ENCODE assay signal across 8 cellular contexts in genomic region chr10:12333382-12334185, GRCh38. TPM values are rescaled to one million over a fixed set of nuclear protein-coding genes. Genes with fewer than 3 reads are reported as not detected.
DNase-seq lines count a peak whose midpoint lies in the region; ATAC-seq and TF ChIP-seq lines count a peak whose summit lies in the region.

No MANE protein-coding gene starts in this region.

- H3K36me3 ChIP-seq in prostate gland, result no peaks in the 10 kb centered on the region
- H3K36me3 ChIP-seq in neural progenitor cell, result no peaks in the 10 kb centered on the region

- H4K20me1 ChIP-seq in neural progenitor cell (ENCODE audit: low read depth), result no peaks in the 10 kb centered on the region

- no peaks in the 10 kb centered on the region for H3F3A ChIP-seq in neural progenitor cell (ENCODE audit: low read depth)

- peak overlapping the region; percentile 22 for H3K4me3 ChIP-seq in fibroblast of the aortic adventitia (ENCODE audit: low read depth, low read length)
- H3K4me3 ChIP-seq in prostate gland, result no peak overlapping the region
- no peak overlapping the region for H3K4me3 ChIP-seq in neural progenitor cell

- H3K4me1 Mint-ChIP-seq in neural progenitor cell, result peaks cover 18% of the 10 kb centered on the region

- H3K9me3 ChIP-seq in prostate gland (no peaks in the 10 kb centered on the region), neural progenitor cell (ENCODE audit: low read depth) (no peaks in the 10 kb centered on the region)

- no peak overlapping the region for H3K4me2 ChIP-seq in neural progenitor cell

- H3K79me2 ChIP-seq in neural progenitor cell (ENCODE audit: low read depth), result no peaks in the 10 kb centered on the region

- H3K27ac ChIP-seq in VCaP (peak overlapping the region; percentile 42), prostate gland (peak overlapping the region in 1 of 2 donors; percentile 36), neural progenitor cell (no peak overlapping the region)

- H3K9ac ChIP-seq in neural progenitor cell, result no peak overlapping the region

- peak; percentile 56 for ATAC-seq in HG02571 (IDR thresholded peaks at IDR 0.05; ENCODE audit: unreplicated experiment)

- no peaks in the 10 kb centered on the region for H3K9me3 Mint-ChIP-seq in neural progenitor cell

- no peak overlapping the region for H2AFZ ChIP-seq in neural progenitor cell (replicated peaks)

- no peak for TF ChIP-seq POLR2A in prostate gland (IDR thresholded peaks at IDR 0.05)

- 24% methylated on average over 15 of the region's 15 CpGs for WGBS in prostate gland

- DNase-seq in activated effector memory CD4-positive, alpha-beta T cell treated with anti-CD3 and anti-CD28 coated beads, Interleukin-2, amount 50 U/mL, for 16 hours, result peak; percentile 79
- no peak for DNase-seq in activated effector memory CD4-positive, alpha-beta T cell treated with Interleukin-2 at 50 U/mL for 16 hours
- peak; percentile 2 for DNase-seq in NCI-H128 (lab: John Stamatoyannopoulos, UW; ENCODE audit: unreplicated experiment)
- peak; percentile 93 for DNase-seq in fibroblast of the aortic adventitia (ENCODE audit: low read depth)
- peak; percentile 42 for DNase-seq in prostate gland (ENCODE audit: low spot score)
- DNase-seq in neural progenitor cell (ENCODE audit: low spot score), result no peak

- H3K27me3 Mint-ChIP-seq in neural progenitor cell (ENCODE audit: insufficient read depth, low read depth), result peaks cover 5% of the 10 kb centered on the region

- H3K4me3 Mint-ChIP-seq in neural progenitor cell, result no peak overlapping the region

- H3K36me3 Mint-ChIP-seq in neural progenitor cell, result no peaks in the 10 kb centered on the region

- TF ChIP-seq CTCF in VCaP (conservative IDR thresholded peaks at IDR 0.05) (no peak), fibroblast of the aortic adventitia (IDR thresholded peaks at IDR 0.05; ENCODE audit: insufficient read depth, low read length) (no peak), prostate gland (IDR thresholded peaks at IDR 0.05) (no peak), neural progenitor cell (IDR thresholded peaks at IDR 0.05) (no peak)

- H3K27me3 ChIP-seq in prostate gland (replicated peaks; ENCODE audit: insufficient read depth), result no peaks in the 10 kb centered on the region
- H3K27me3 ChIP-seq in neural progenitor cell, result no peaks in the 10 kb centered on the region

- H3K4me1 ChIP-seq in prostate gland (replicated peaks), result no peaks in the 10 kb centered on the region
- no peaks in the 10 kb centered on the region for H3K4me1 ChIP-seq in neural progenitor cell

- intact Hi-C loops in prostate gland (cut with DNase I), result no loop called here

- H3K27ac Mint-ChIP-seq in neural progenitor cell, result no peak overlapping the region

RNA-seq across cellular contexts. Expression of gene CAMK1D, which starts 15.8 kb away (rescaled TPM):
- total RNA-seq in fibroblast of the aortic adventitia (ENCODE audit: low replicate concordance), result 2.3 and 9.8 TPM in 2 replicates
- 10 to 100 TPM in 1 of 2 donors, 1 to 10 TPM in 1; 4.8 to 14.5 TPM for total RNA-seq in prostate gland
- total RNA-seq in neural progenitor cell (ENCODE audit: low replicate concordance), result 7.6 and 8.8 TPM in 2 replicates

Comparison
In these comparisons a context has a peak if more than half of its experiments do, and no peak if none do; other contexts are left out.
1. DNase-seq: peak in activated effector memory CD4-positive, alpha-beta T cell treated with anti-CD3 and anti-CD28 coated beads, Interleukin-2, amount 50 U/mL, for 16 hours (single experiment), NCI-H128 (single experiment), fibroblast of the aortic adventitia (single experiment) and prostate gland (single experiment); none in activated effector memory CD4-positive, alpha-beta T cell treated with Interleukin-2 at 50 U/mL for 16 hours (single experiment) and neural progenitor cell (single experiment).